ENCODE assay signal across 8 cellular contexts in the genomic region with DNA sequence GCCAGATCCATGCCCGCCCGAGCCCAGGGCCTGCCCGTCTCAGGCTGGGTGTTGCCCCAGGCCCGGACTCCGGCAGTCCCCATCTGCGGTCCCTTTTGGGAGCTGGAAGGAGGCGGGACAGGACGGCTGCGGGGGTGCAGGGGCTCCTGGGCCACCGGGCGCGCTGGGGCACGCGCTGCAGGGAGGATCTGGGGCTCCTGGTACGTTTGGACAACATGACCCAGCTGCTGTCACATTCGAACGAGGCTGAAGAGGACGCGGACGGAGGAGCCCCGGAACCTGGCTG. TPM values are rescaled to one million over a fixed set of nuclear protein-coding genes. Genes with fewer than 3 reads are reported as not detected.
DNase-seq lines count a peak whose midpoint lies in the region; ATAC-seq lines count a peak whose summit lies in the region.

No MANE protein-coding gene starts in this region.

- no peaks in the 10 kb centered on the region for H3K36me3 Mint-ChIP-seq in IgD-negative memory B cell
- peaks cover 9% of the 10 kb centered on the region for H3K36me3 Mint-ChIP-seq in central memory CD8-positive, alpha-beta T cell (ENCODE audit: insufficient read depth)

- H3K27ac Mint-ChIP-seq in IgD-negative memory B cell, result no peak overlapping the region
- no peak overlapping the region for H3K27ac Mint-ChIP-seq in central memory CD8-positive, alpha-beta T cell (ENCODE audit: low read depth)

- peaks cover 9 to 11% (median 10%) of the 10 kb centered on the region in 3 donors for H3K4me1 Mint-ChIP-seq in IgD-negative memory B cell
- H3K4me1 Mint-ChIP-seq in central memory CD8-positive, alpha-beta T cell, result peaks cover 17% of the 10 kb centered on the region

- no peaks in the 10 kb centered on the region for H3K9me3 ChIP-seq in muscle layer of duodenum (ENCODE audit: control insufficient read depth in 1 of 2, low read length in 2 of 2)

- H3K4me1 ChIP-seq in muscle layer of duodenum (ENCODE audit: control insufficient read depth in 1 of 2, insufficient read depth in 2 of 2, low read length in 2 of 2), result peaks cover 0 to 16% of the 10 kb centered on the region in 2 donors

- DNase-seq in central memory CD8-positive, alpha-beta T cell (ENCODE audit: low spot score in 2 of 2), result no peak
- DNase-seq in NCI-H2081 (lab: John Stamatoyannopoulos, UW) (no peak), NCI-H226 (no peak), NCI-H146 treated with DMSO at 0.1 percent for 48 hours (lab: John Stamatoyannopoulos, UW; ENCODE audit: unreplicated experiment) (no peak), T1000 (lab: John Stamatoyannopoulos, UW) (no peak)

- H3K4me3 ChIP-seq in muscle layer of duodenum (ENCODE audit: low read depth in 1 of 2, low read length in 2 of 2), result peak overlapping the region; percentile 39 to 73

- ATAC-seq in GM21360 (IDR thresholded peaks at IDR 0.05; ENCODE audit: unreplicated experiment), result peak; percentile 7
- ATAC-seq in central memory CD8-positive, alpha-beta T cell (replicated peaks; ENCODE audit: extremely low read depth, poor library complexity, severe bottlenecking), result peak; percentile 12

- H3K4me3 Mint-ChIP-seq in IgD-negative memory B cell, result peak overlapping the region in 3 of 4 donors; percentile 55 to 74 (median 71)
- peak overlapping the region; percentile 84 for H3K4me3 Mint-ChIP-seq in central memory CD8-positive, alpha-beta T cell

- H3K36me3 ChIP-seq in muscle layer of duodenum (ENCODE audit: control insufficient read depth in 1 of 2, insufficient read depth in 2 of 2, low read length in 2 of 2), result no peaks in the 10 kb centered on the region

- no peaks in the 10 kb centered on the region for H3K27me3 Mint-ChIP-seq in IgD-negative memory B cell
- peaks cover 2% of the 10 kb centered on the region for H3K27me3 Mint-ChIP-seq in central memory CD8-positive, alpha-beta T cell

- no peaks in the 10 kb centered on the region for H3K27me3 ChIP-seq in muscle layer of duodenum (ENCODE audit: low read depth, low read length)

- H3K9me3 Mint-ChIP-seq in IgD-negative memory B cell, result no peaks in the 10 kb centered on the region
- no peaks in the 10 kb centered on the region for H3K9me3 Mint-ChIP-seq in central memory CD8-positive, alpha-beta T cell

- no peak overlapping the region for H3K27ac ChIP-seq in muscle layer of duodenum (ENCODE audit: low read length)

RNA-seq across cellular contexts. Expression of gene CALML6, which starts 6.6 kb away (rescaled TPM):
- polyA plus RNA-seq in IgD-negative memory B cell, result not detected

RNA-seq across cellular contexts. Expression of gene TMEM52, which starts 10.6 kb away (rescaled TPM):
- not detected for polyA plus RNA-seq in IgD-negative memory B cell

RNA-seq across cellular contexts. Expression of gene GNB1, which starts 17.6 kb away (rescaled TPM):
- 40.0 TPM for polyA plus RNA-seq in IgD-negative memory B cell
